ENCODE assay signal across 10 cellular contexts in genomic region chr3:161081675-161082462, GRCh38. TPM values are rescaled to one million over a fixed set of nuclear protein-coding genes. Genes with fewer than 3 reads are reported as not detected.
DNase-seq lines count a peak whose midpoint lies in the region; ATAC-seq, FAIRE-seq and TF ChIP-seq lines count a peak whose summit lies in the region.
"Had no signal": no experiment of that assay in that cellular context is flagged by ENCODE, and none has a peak within 500 bp of the region (broad histone marks: within the 10 kb centered on the region; RNA-seq: fewer than 3 reads in every experiment).

No MANE protein-coding gene starts in this region.

- H3K27ac ChIP-seq in KMS-11 (no peak overlapping the region; the same call in 1 of the 2 replicates), right cardiac atrium (ENCODE audit: low read length) (peak overlapping the region; percentile 78)
- H3K27ac ChIP-seq: pancreas had no signal

- TF ChIP-seq CTCF in KMS-11 (conservative IDR thresholded peaks at IDR 0.05; ENCODE audit: low read depth, low read length), result no peak

- no peaks in the 10 kb centered on the region for H3K27me3 ChIP-seq in KMS-11 (ENCODE audit: insufficient read depth, low read depth)
- no peaks in the 10 kb centered on the region for H3K27me3 ChIP-seq in right cardiac atrium (ENCODE audit: control insufficient read depth, insufficient read depth)
- H3K27me3 ChIP-seq: pancreas had no signal

- FAIRE-seq in RCC 7860 (lab: Jason Lieb, UNC), result no peak
- FAIRE-seq: pancreas had no signal

- no peaks in the 10 kb centered on the region for H4K20me1 ChIP-seq in KMS-11 (ENCODE audit: insufficient read depth)

- DNase-seq in right cardiac atrium, result peak in 2 of 3 donors; percentile 22 to 69
- no peak for DNase-seq in amniotic stem cell (lab: John Stamatoyannopoulos, UW)
- no peak for DNase-seq in NCI-H2107 (lab: John Stamatoyannopoulos, UW)
- no peak for DNase-seq in NCI-H1092 treated with DMSO at 0.1 percent for 48 hours (lab: John Stamatoyannopoulos, UW)
- no peak for DNase-seq in RCC 7860 (ENCODE audit: low spot score)
- DNase-seq: NCI-H187, pancreas had no signal

- peak overlapping the region; percentile 31; the same call in 1 of the 2 replicates for H2AFZ ChIP-seq in KMS-11 (ENCODE audit: low read depth)

- intact Hi-C loops in right cardiac atrium (cut with DNase I), result no loop called here

- no peaks in the 10 kb centered on the region for H3K9me3 ChIP-seq in right cardiac atrium (ENCODE audit: control insufficient read depth, low read length)
- H3K9me3 ChIP-seq: pancreas had no signal

- 25% methylated on average over 6 of the region's 6 CpGs for WGBS in right cardiac atrium

- peak; percentile 88 for ATAC-seq in GM18858 (IDR thresholded peaks at IDR 0.05; ENCODE audit: unreplicated experiment)
- peak; percentile 93 for ATAC-seq in GM21723 (IDR thresholded peaks at IDR 0.05; ENCODE audit: unreplicated experiment)
- ATAC-seq in right cardiac atrium, result peak; percentile 84 to 88

- H3K9ac ChIP-seq in KMS-11, result no peak overlapping the region

- peaks cover 11% of the 10 kb centered on the region for H3K4me1 ChIP-seq in KMS-11 (ENCODE audit: low read depth, poor library complexity, severe bottlenecking)
- peaks cover 7% of the 10 kb centered on the region for H3K4me1 ChIP-seq in right cardiac atrium (ENCODE audit: control insufficient read depth, insufficient read depth, low read length)
- H3K4me1 ChIP-seq: pancreas had no signal

- H3K79me2 ChIP-seq in KMS-11 (ENCODE audit: insufficient read depth, low read depth), result no peaks in the 10 kb centered on the region

- H3K36me3 ChIP-seq in KMS-11 (ENCODE audit: insufficient read depth), result no peaks in the 10 kb centered on the region

- no peak overlapping the region for H3K4me3 ChIP-seq in KMS-11 (IDR thresholded peaks at IDR 0.05; ENCODE audit: insufficient read depth, low read depth, low read length)
- H3K4me3 ChIP-seq in right cardiac atrium (ENCODE audit: low read length), result no peak overlapping the region
- H3K4me3 ChIP-seq: pancreas had no signal

- H3K4me2 ChIP-seq in KMS-11, result peak overlapping the region; percentile 43

RNA-seq across cellular contexts. Expression of gene B3GALNT1, which starts 23.3 kb away (rescaled TPM):
- total RNA-seq in right cardiac atrium, result 10 to 100 TPM; 64.9 to 89.6 (median 79.6) TPM
- polyA plus RNA-seq in right cardiac atrium, result 27.5 TPM

Comparison
In these comparisons a context has a peak if more than half of its experiments do, and no peak if none do; other contexts are left out.
1. DNase-seq: peak in right cardiac atrium (2 of 3); none in amniotic stem cell (single experiment), NCI-H2107 (single experiment), NCI-H1092 treated with DMSO at 0.1 percent for 48 hours (single experiment) and RCC 7860 (single experiment).
2. Peak in every context shown above with its lines, with median percentiles within 50 percentile points of each other: ATAC-seq.